ENCODE assay signal across 8 cellular contexts in genomic region chr17:7932949-7933348, GRCh38. TPM values are rescaled to one million over a fixed set of nuclear protein-coding genes. Genes with fewer than 3 reads are reported as not detected.
DNase-seq lines count a peak whose midpoint lies in the region; ATAC-seq and TF ChIP-seq lines count a peak whose summit lies in the region.

No MANE protein-coding gene starts in this region.

- H3K4me3 ChIP-seq in left ventricle myocardium inferior (peak overlapping the region; percentile 89), psoas muscle (peak overlapping the region; percentile 72)

- no peaks in the 10 kb centered on the region for H3K27me3 ChIP-seq in left ventricle myocardium inferior (ENCODE audit: low read depth)
- H3K27me3 ChIP-seq in psoas muscle (ENCODE audit: insufficient read depth in 3 of 3, low read length in 2 of 3), result no peaks in the 10 kb centered on the region

- H3K9me3 ChIP-seq in left ventricle myocardium inferior (replicated peaks), result no peaks in the 10 kb centered on the region
- no peaks in the 10 kb centered on the region for H3K9me3 ChIP-seq in psoas muscle

- H3K36me3 ChIP-seq in left ventricle myocardium inferior (peaks cover 34% of the 10 kb centered on the region), psoas muscle (ENCODE audit: insufficient read depth in 1 of 2, low read depth in 1 of 2) (peaks cover 0 to 34% of the 10 kb centered on the region in 2 donors)

- peaks cover 42% of the 10 kb centered on the region for H3K4me1 Mint-ChIP-seq in activated T-helper 1 cell treated with anti-CD3 and anti-CD28 coated beads, Interleukin-12 subunit alpha, Interleukin-12 subunit beta, Interleukin-2, Interleukin-4 antibody, amounts not matched to agents 30 ng/mL and 10 ng/mL and 1 ng/mL, durations not matched to agents 14 hours and 24 hours and 36 hours (ENCODE audit: low read depth)

- H3K27ac Mint-ChIP-seq in activated T-helper 1 cell treated with anti-CD3 and anti-CD28 coated beads, Interleukin-12 subunit alpha, Interleukin-12 subunit beta, Interleukin-2, Interleukin-4 antibody, amounts not matched to agents 30 ng/mL and 10 ng/mL and 1 ng/mL, durations not matched to agents 14 hours and 24 hours and 36 hours, result peak overlapping the region; percentile 99

- peak; percentile 40 for DNase-seq in activated CD4-positive, CD25-positive, alpha-beta regulatory T cell treated with anti-CD3 and anti-CD28 coated beads, Interleukin-2, amount 50 U/mL, for 72 hours
- peak; percentile 76 for DNase-seq in MV-4-11 (lab: John Stamatoyannopoulos, UW)
- DNase-seq in activated T-helper 1 cell treated with anti-CD3 and anti-CD28 coated beads, Interleukin-12 subunit alpha, Interleukin-12 subunit beta, Interleukin-2, Interleukin-4 antibody, amounts not matched to agents 30 ng/mL and 10 ng/mL and 1 ng/mL, durations not matched to agents 14 hours and 24 hours and 36 hours (ENCODE audit: low spot score), result no peak
- DNase-seq in left ventricle myocardium inferior, result no peak
- peak in 1 of 2 donors; percentile 31 for DNase-seq in psoas muscle

- no peak for ATAC-seq in activated CD4-positive, CD25-positive, alpha-beta regulatory T cell treated with anti-CD3 and anti-CD28 coated beads, Interleukin-2, amount 50 U/mL, for 24 hours
- ATAC-seq in psoas muscle (no peak), HG03342 (IDR thresholded peaks at IDR 0.05; ENCODE audit: unreplicated experiment) (no peak), HG02610 (IDR thresholded peaks at IDR 0.05; ENCODE audit: unreplicated experiment) (no peak)

- no peaks in the 10 kb centered on the region for H3K9me3 Mint-ChIP-seq in activated T-helper 1 cell treated with anti-CD3 and anti-CD28 coated beads, Interleukin-12 subunit alpha, Interleukin-12 subunit beta, Interleukin-2, Interleukin-4 antibody, amounts not matched to agents 30 ng/mL and 10 ng/mL and 1 ng/mL, durations not matched to agents 14 hours and 24 hours and 36 hours

- peak overlapping the region; percentile 99 for H3K4me3 Mint-ChIP-seq in activated T-helper 1 cell treated with anti-CD3 and anti-CD28 coated beads, Interleukin-12 subunit alpha, Interleukin-12 subunit beta, Interleukin-2, Interleukin-4 antibody, amounts not matched to agents 30 ng/mL and 10 ng/mL and 1 ng/mL, durations not matched to agents 14 hours and 24 hours and 36 hours

- no peaks in the 10 kb centered on the region for H3K27me3 Mint-ChIP-seq in activated T-helper 1 cell treated with anti-CD3 and anti-CD28 coated beads, Interleukin-12 subunit alpha, Interleukin-12 subunit beta, Interleukin-2, Interleukin-4 antibody, amounts not matched to agents 30 ng/mL and 10 ng/mL and 1 ng/mL, durations not matched to agents 14 hours and 24 hours and 36 hours (ENCODE audit: insufficient read depth)

- H3K36me3 Mint-ChIP-seq in activated T-helper 1 cell treated with anti-CD3 and anti-CD28 coated beads, Interleukin-12 subunit alpha, Interleukin-12 subunit beta, Interleukin-2, Interleukin-4 antibody, amounts not matched to agents 30 ng/mL and 10 ng/mL and 1 ng/mL, durations not matched to agents 14 hours and 24 hours and 36 hours (ENCODE audit: low read depth), result peaks cover 20% of the 10 kb centered on the region

- H3K4me1 ChIP-seq in left ventricle myocardium inferior (peaks cover 31% of the 10 kb centered on the region), psoas muscle (peaks cover 15% of the 10 kb centered on the region)

- intact Hi-C loops in activated T-helper 1 cell treated with anti-CD3 and anti-CD28 coated beads, Interleukin-12 subunit alpha, Interleukin-12 subunit beta, Interleukin-2, Interleukin-4 antibody, amounts not matched to agents 30 ng/mL and 10 ng/mL and 1 ng/mL, durations not matched to agents 14 hours and 24 hours and 36 hours (cut with micrococcal nuclease), result loop anchor here (1.0 to 5.0 kb wide), 11 partner anchors 18 to 531 kb away; partner anchors contain the start of genes KDM6B, NAA38, RPL26 and TMEM256
- intact Hi-C loops in left ventricle myocardium inferior (cut with micrococcal nuclease), result no loop called here
- intact Hi-C loops in psoas muscle (cut with DNase I), result no loop called here

- TF ChIP-seq CTCF in left ventricle myocardium inferior (IDR thresholded peaks at IDR 0.05; ENCODE audit: borderline replicate concordance) (no peak), psoas muscle (IDR thresholded peaks at IDR 0.05) (no peak)

- 12 to 16% (median 14%) methylated on average over 16 of the region's 16 CpGs for WGBS in psoas muscle, 3 donors

- H3K27ac ChIP-seq in left ventricle myocardium inferior (replicated peaks) (peak overlapping the region; percentile 85), psoas muscle (no peak overlapping the region)

RNA-seq across cellular contexts. Expression of gene CNTROB, which starts 0.9 kb away (rescaled TPM):
- 53.5 and 54.7 TPM in 2 replicates for total RNA-seq in activated T-helper 1 cell treated with anti-CD3 and anti-CD28 coated beads, Interleukin-12 subunit alpha, Interleukin-12 subunit beta, Interleukin-2, Interleukin-4 antibody, amounts not matched to agents 30 ng/mL and 10 ng/mL and 1 ng/mL, durations not matched to agents 14 hours and 24 hours and 36 hours
- total RNA-seq in left ventricle myocardium inferior, result 8.7 TPM
- total RNA-seq in psoas muscle, result 1 to 10 TPM; 5.5 to 9.5 (median 7.4) TPM
- polyA plus RNA-seq in psoas muscle, result 1 to 10 TPM; 5.9 to 9.6 (median 8.8) TPM

RNA-seq across cellular contexts. Expression of gene TRAPPC1, which starts 1.2 kb away (rescaled TPM):
- 153 and 162 TPM in 2 replicates for total RNA-seq in activated T-helper 1 cell treated with anti-CD3 and anti-CD28 coated beads, Interleukin-12 subunit alpha, Interleukin-12 subunit beta, Interleukin-2, Interleukin-4 antibody, amounts not matched to agents 30 ng/mL and 10 ng/mL and 1 ng/mL, durations not matched to agents 14 hours and 24 hours and 36 hours
- 111 TPM for total RNA-seq in left ventricle myocardium inferior
- 10 to 100 TPM; 47.7 to 84.9 (median 75.0) TPM for total RNA-seq in psoas muscle
- 10 to 100 TPM; 64.0 to 78.4 (median 76.1) TPM for polyA plus RNA-seq in psoas muscle

RNA-seq across cellular contexts. Expression of gene KCNAB3, which starts 3.3 kb away (rescaled TPM):
- 9.9 and 10.8 TPM in 2 replicates for total RNA-seq in activated T-helper 1 cell treated with anti-CD3 and anti-CD28 coated beads, Interleukin-12 subunit alpha, Interleukin-12 subunit beta, Interleukin-2, Interleukin-4 antibody, amounts not matched to agents 30 ng/mL and 10 ng/mL and 1 ng/mL, durations not matched to agents 14 hours and 24 hours and 36 hours
- total RNA-seq in left ventricle myocardium inferior (0.30 TPM), psoas muscle (under 1 TPM in 3 of 4 donors, not detected in 1; 0.38 to 0.77 (median 0.57) TPM)
- under 1 TPM; 0.18 to 0.52 (median 0.21) TPM for polyA plus RNA-seq in psoas muscle

RNA-seq across cellular contexts. Expression of gene RNF227, which starts 16.9 kb away (rescaled TPM):
- total RNA-seq in activated T-helper 1 cell treated with anti-CD3 and anti-CD28 coated beads, Interleukin-12 subunit alpha, Interleukin-12 subunit beta, Interleukin-2, Interleukin-4 antibody, amounts not matched to agents 30 ng/mL and 10 ng/mL and 1 ng/mL, durations not matched to agents 14 hours and 24 hours and 36 hours, result 6.2 and 6.3 TPM in 2 replicates
- total RNA-seq in left ventricle myocardium inferior, result 1.0 TPM
- 1 to 10 TPM in 2 of 4 donors, under 1 TPM in 2; 0.62 to 2.6 (median 1.0) TPM for total RNA-seq in psoas muscle
- 1 to 10 TPM; 1.5 to 2.4 (median 1.6) TPM for polyA plus RNA-seq in psoas muscle

RNA-seq across cellular contexts. Expression of gene CHD3, which starts 44.4 kb away (rescaled TPM):
- 125 and 133 TPM in 2 replicates for total RNA-seq in activated T-helper 1 cell treated with anti-CD3 and anti-CD28 coated beads, Interleukin-12 subunit alpha, Interleukin-12 subunit beta, Interleukin-2, Interleukin-4 antibody, amounts not matched to agents 30 ng/mL and 10 ng/mL and 1 ng/mL, durations not matched to agents 14 hours and 24 hours and 36 hours
- total RNA-seq in left ventricle myocardium inferior, result 15.6 TPM
- total RNA-seq in psoas muscle, result 10 to 100 TPM in 1 of 4 donors, 1 to 10 TPM in 3; 5.8 to 13.1 (median 7.5) TPM
- polyA plus RNA-seq in psoas muscle, result 1 to 10 TPM; 3.3 to 6.9 (median 6.8) TPM

Comparison
In these comparisons a context has a peak if more than half of its experiments do, and no peak if none do; other contexts are left out.
1. DNase-seq: peak in activated CD4-positive, CD25-positive, alpha-beta regulatory T cell treated with anti-CD3 and anti-CD28 coated beads, Interleukin-2, amount 50 U/mL, for 72 hours (single experiment) and MV-4-11 (single experiment); none in activated T-helper 1 cell treated with anti-CD3 and anti-CD28 coated beads, Interleukin-12 subunit alpha, Interleukin-12 subunit beta, Interleukin-2, Interleukin-4 antibody, amounts not matched to agents 30 ng/mL and 10 ng/mL and 1 ng/mL, durations not matched to agents 14 hours and 24 hours and 36 hours (single experiment) and left ventricle myocardium inferior (single experiment).